20 cellular contexts compared by ENCODE assay signal in genomic region chr2:10089565-10090183, GRCh38. TPM values are rescaled to one million over a fixed set of nuclear protein-coding genes. Genes with fewer than 3 reads are reported as not detected.
DNase-seq lines count a peak whose midpoint lies in the region; ATAC-seq, FAIRE-seq and TF ChIP-seq lines count a peak whose summit lies in the region.
"Had no signal": no experiment of that assay in that cellular context is flagged by ENCODE, and none has a peak within 500 bp of the region (broad histone marks: within the 10 kb centered on the region; RNA-seq: fewer than 3 reads in every experiment).

No MANE protein-coding gene starts in this region.

- DNase-seq in Calu3 (no peak), GM12878 (ENCODE audit: low read depth, low spot score) (no peak), left cardiac atrium (no peak), immature natural killer cell (no peak)
- DNase-seq in activated naive CD8-positive, alpha-beta T cell treated with anti-CD3 and anti-CD28 coated beads for 36 hours = no peak
- no peak for DNase-seq in activated T-cell treated with anti-CD3 and anti-CD28 coated beads, Interleukin-2, amount 50 U/mL, for 72 hours
- DNase-seq: amniotic stem cell; CD4-positive, alpha-beta T cell; effector memory CD8-positive, alpha-beta T cell; kidney glomerular epithelial cell; NCI-H1048; NCI-H2171; stimulated activated CD4-positive, alpha-beta T cell treated with anti-CD3 and anti-CD28 coated beads, Interleukin-1b, Interleukin-23, amount 100 ng/mL, for 48 hours had no signal

- H3K27ac ChIP-seq in GM12878 (ENCODE audit: control insufficient read depth, insufficient read depth) = no peak overlapping the region
- H3K27ac ChIP-seq: hepatocyte, right atrium auricular region had no signal

- in situ Hi-C loops in GM12878 (cut with MboI) = no loop called here

- intact Hi-C loops in Calu3 (cut with micrococcal nuclease; ENCODE audit: unreplicated experiment) = no loop called here
- intact Hi-C loops in GM12878 (cut with micrococcal nuclease; ENCODE audit: unreplicated experiment) = no loop called here
- intact Hi-C loops in left cardiac atrium (cut with DNase I) = no loop called here

- RAD21 ChIA-PET in GM12878 (lab: Charles Lee; ENCODE audit: unreplicated experiment) = interaction anchor here (1.2 to 5.5 kb wide), 11 partner anchors 12 to 359 kb away, joined by 3 to 216 read pairs (median 12); partner anchors contain the start of genes CYS1 and ODC1

- no peaks in the 10 kb centered on the region for H3K79me2 ChIP-seq in GM12878 (ENCODE audit: control insufficient read depth, insufficient read depth, low read length)
- H3K79me2 ChIP-seq: hepatocyte had no signal

- SMC1A ChIA-PET in GM12878 (lab: Charles Lee; ENCODE audit: uncharacterized antibody, unreplicated experiment) = interaction anchor here (1.2 to 8.9 kb wide), 6 partner anchors 8 to 319 kb away, joined by 3 to 194 read pairs (median 24); partner anchors contain the start of gene CYS1

- H3K27ac Mint-ChIP-seq in Calu3 (ENCODE audit: unreplicated experiment) = peak overlapping the region; percentile 74
- H3K27ac Mint-ChIP-seq in immature natural killer cell = no peak overlapping the region
- no peak overlapping the region for H3K27ac Mint-ChIP-seq in activated naive CD8-positive, alpha-beta T cell treated with anti-CD3 and anti-CD28 coated beads for 36 hours
- H3K27ac Mint-ChIP-seq in activated T-cell treated with anti-CD3 and anti-CD28 coated beads, Interleukin-2, amount 50 U/mL, for 72 hours = no peak overlapping the region
- H3K27ac Mint-ChIP-seq: CD4-positive, alpha-beta T cell; effector memory CD8-positive, alpha-beta T cell; mesothelial cell of epicardium had no signal

- H3K9me3 Mint-ChIP-seq in Calu3 (ENCODE audit: low read depth, unreplicated experiment) (no peaks in the 10 kb centered on the region), immature natural killer cell (peaks cover 0 to 10% (median 2%) of the 10 kb centered on the region in 6 donors)
- H3K9me3 Mint-ChIP-seq in activated naive CD8-positive, alpha-beta T cell treated with anti-CD3 and anti-CD28 coated beads for 36 hours = peaks cover 4% of the 10 kb centered on the region
- H3K9me3 Mint-ChIP-seq in activated T-cell treated with anti-CD3 and anti-CD28 coated beads, Interleukin-2, amount 50 U/mL, for 72 hours = peaks cover 4 to 6% of the 10 kb centered on the region in 2 donors
- H3K9me3 Mint-ChIP-seq: CD4-positive, alpha-beta T cell; central memory CD8-positive, alpha-beta T cell; mesothelial cell of epicardium had no signal

- peak; percentile 38 for ATAC-seq in GM19467 (IDR thresholded peaks at IDR 0.05; ENCODE audit: unreplicated experiment)
- peak; percentile 58 for ATAC-seq in HG03159 (IDR thresholded peaks at IDR 0.05; ENCODE audit: unreplicated experiment)
- ATAC-seq in GM12878 = peak; percentile 28
- ATAC-seq in left cardiac atrium = no peak
- ATAC-seq in activated T-cell treated with anti-CD3 and anti-CD28 coated beads, Interleukin-2, amount 50 U/mL, for 72 hours (replicated peaks in 1 of 2) = no peak
- ATAC-seq: effector memory CD8-positive, alpha-beta T cell had no signal

- no peak overlapping the region for H3K4me3 ChIP-seq in GM12878
- H3K4me3 ChIP-seq: hepatocyte, right atrium auricular region had no signal

- TF ChIP-seq CTCF in Calu3 (IDR thresholded peaks at IDR 0.05; ENCODE audit: unreplicated experiment) (no peak), GM12878 (IDR thresholded peaks at IDR 0.05 in 2 of 3, conservative IDR thresholded peaks at IDR 0.05 in 1 of 3; ENCODE audit: control insufficient read depth in 2 of 3, extremely low read depth in 1 of 3, insufficient read depth in 1 of 3, low read depth in 3 of 3, low read length in 3 of 3) (no peak)

- no peak overlapping the region for H3K9ac ChIP-seq in GM12878 (ENCODE audit: control insufficient read depth, insufficient read depth, low read length)

- H3K9me3 ChIP-seq in GM12878 (replicated peaks; ENCODE audit: control insufficient read depth, insufficient read depth, low read length) = peaks cover 3% of the 10 kb centered on the region; the same call in 1 of the 3 replicates
- H3K9me3 ChIP-seq: right atrium auricular region had no signal

- CTCF ChIA-PET in Calu3 (lab: Charles Lee) (interaction anchor here (1.0 to 1.5 kb wide), 2 partner anchors 10 to 17 kb away, joined by 3 to 9 read pairs; no protein-coding TSS in a partner anchor), GM12878 (lab: Yijun Ruan, JAX) (interaction anchor here (0.6 to 31.8 kb wide), 8 partner anchors 7 to 321 kb away, joined by 3 to 983 read pairs (median 6); partner anchors contain the start of gene CYS1)

- POLR2A ChIA-PET in GM12878 (lab: Charles Lee) = interaction anchor here (0.6 to 4.2 kb wide), 6 partner anchors 9 to 304 kb away, joined by 3 to 73 read pairs (median 4); partner anchors contain the start of gene CYS1

- H3K4me1 ChIP-seq in GM12878 (ENCODE audit: control insufficient read depth, insufficient read depth, low read length) = peaks cover 18% of the 10 kb centered on the region

- WGBS in GM12878 (ENCODE audit: insufficient coverage, insufficient replicate concordance, low lambda C conversion rate, missing lambda C conversion rate) = under 1% methylated on average over 5 of the region's 5 CpGs

- H3K27me3 ChIP-seq in GM12878 (replicated peaks in 1 of 2; ENCODE audit: control insufficient read depth in 2 of 2, insufficient read depth in 2 of 2, low read length in 1 of 2) = no peaks in the 10 kb centered on the region
- H3K27me3 ChIP-seq: hepatocyte had no signal

- H3K36me3 ChIP-seq in GM12878 (ENCODE audit: control insufficient read depth in 2 of 2, insufficient read depth in 2 of 2, low read length in 1 of 2) = no peaks in the 10 kb centered on the region
- H3K36me3 ChIP-seq: right atrium auricular region had no signal

- no peak overlapping the region for H3K4me2 ChIP-seq in GM12878 (ENCODE audit: control insufficient read depth, insufficient read depth)
- H3K4me2 ChIP-seq: hepatocyte had no signal

- no peak for TF ChIP-seq POLR2A in GM12878 (IDR thresholded peaks at IDR 0.05; ENCODE audit: low read depth, low read length)

- peak in 1 of 2 experiments; percentile 23; a peak in 1 of 4 replicates for TF ChIP-seq EP300 in GM12878 (IDR thresholded peaks at IDR 0.05; ENCODE audit: borderline replicate concordance in 1 of 2, control insufficient read depth in 1 of 2, low read depth in 2 of 2, low read length in 2 of 2)

- no peak for TF ChIP-seq RAD21 in GM12878 (IDR thresholded peaks at IDR 0.05; ENCODE audit: insufficient read depth, low read depth, low read length)

- peaks cover 4% of the 10 kb centered on the region for H3K27me3 Mint-ChIP-seq in Calu3 (ENCODE audit: unreplicated experiment)
- H3K27me3 Mint-ChIP-seq in immature natural killer cell (ENCODE audit: low read depth in 3 of 3) = peaks cover 1 to 15% (median 9%) of the 10 kb centered on the region in 3 donors
- H3K27me3 Mint-ChIP-seq in activated naive CD8-positive, alpha-beta T cell treated with anti-CD3 and anti-CD28 coated beads for 36 hours = peaks cover 80% of the 10 kb centered on the region
- H3K27me3 Mint-ChIP-seq in activated T-cell treated with anti-CD3 and anti-CD28 coated beads, Interleukin-2, amount 50 U/mL, for 72 hours (ENCODE audit: low read depth) = peaks cover 85% of the 10 kb centered on the region

- H3K4me1 Mint-ChIP-seq in Calu3 (ENCODE audit: low read depth, unreplicated experiment) (peaks cover 52% of the 10 kb centered on the region), immature natural killer cell (peaks cover 6 to 11% of the 10 kb centered on the region in 2 donors)
- peaks cover 2% of the 10 kb centered on the region for H3K4me1 Mint-ChIP-seq in activated naive CD8-positive, alpha-beta T cell treated with anti-CD3 and anti-CD28 coated beads for 36 hours
- peaks cover 15% of the 10 kb centered on the region for H3K4me1 Mint-ChIP-seq in activated T-cell treated with anti-CD3 and anti-CD28 coated beads, Interleukin-2, amount 50 U/mL, for 72 hours (ENCODE audit: low read depth)
- H3K4me1 Mint-ChIP-seq: mesothelial cell of epicardium had no signal

- no peaks in the 10 kb centered on the region for H4K20me1 ChIP-seq in GM12878 (ENCODE audit: control insufficient read depth, insufficient read depth)

- peak; percentile 18 for FAIRE-seq in GM12878 (lab: Jason Lieb, UNC)

- no TSS peak for BruUV-seq in Calu3 (replicated peaks; lab: Mats Ljungman, UMichigan)
- no TSS peak for BruUV-seq in GM12878 (replicated peaks; lab: Mats Ljungman, UMichigan)

- H3K4me3 Mint-ChIP-seq in Calu3 (ENCODE audit: low read depth, unreplicated experiment) (peak overlapping the region; percentile 24), immature natural killer cell (no peak overlapping the region)
- H3K4me3 Mint-ChIP-seq in activated naive CD8-positive, alpha-beta T cell treated with anti-CD3 and anti-CD28 coated beads for 36 hours = no peak overlapping the region
- no peak overlapping the region for H3K4me3 Mint-ChIP-seq in activated T-cell treated with anti-CD3 and anti-CD28 coated beads, Interleukin-2, amount 50 U/mL, for 72 hours
- H3K4me3 Mint-ChIP-seq: CD4-positive, alpha-beta T cell; central memory CD8-positive, alpha-beta T cell; effector memory CD8-positive, alpha-beta T cell; mesothelial cell of epicardium had no signal

- H3K36me3 Mint-ChIP-seq in Calu3 (ENCODE audit: insufficient read depth, unreplicated experiment) = no peaks in the 10 kb centered on the region
- H3K36me3 Mint-ChIP-seq in immature natural killer cell = peaks cover 0 to 3% (median 0%) of the 10 kb centered on the region in 3 donors
- no peaks in the 10 kb centered on the region for H3K36me3 Mint-ChIP-seq in activated naive CD8-positive, alpha-beta T cell treated with anti-CD3 and anti-CD28 coated beads for 36 hours
- H3K36me3 Mint-ChIP-seq in activated T-cell treated with anti-CD3 and anti-CD28 coated beads, Interleukin-2, amount 50 U/mL, for 72 hours (ENCODE audit: insufficient read depth in 2 of 2) = peaks cover 10 to 14% of the 10 kb centered on the region in 2 donors
- H3K36me3 Mint-ChIP-seq: IgD-negative memory B cell, mesothelial cell of epicardium had no signal

- H2AFZ ChIP-seq in GM12878 (ENCODE audit: control insufficient read depth, low read depth, low read length) = no peak overlapping the region
- H2AFZ ChIP-seq: hepatocyte had no signal

RNA-seq across cellular contexts. Expression of gene CYS1, which starts 9.5 kb away (rescaled TPM):
- total RNA-seq in Calu3 (2022) (4.8 and 10.0 TPM in 2 replicates), GM12878 (2014; rRNA removed) (5.8 and 7.5 TPM in 2 replicates), GM12878 (2014; rRNA removed; fragmentation: Illumina TruSeq; extraction: Trizol) (2.8 and 3.0 TPM in 2 replicates), GM12878 (2021) (5.8 and 6.4 TPM in 2 replicates), left cardiac atrium (1 to 10 TPM; 3.5 to 4.1 TPM)
- 2.1 and 2.7 TPM in 2 replicates for total RNA-seq in GM12878 (2013; cell fraction: nucleolus; rRNA removed)
- 1.5 TPM for polyA plus RNA-seq in GM12878 (2011; ENCODE audit: low read depth)
- polyA plus RNA-seq in GM12878 (2011; rRNA removed) (2.7 and 4.2 TPM in 2 replicates), GM12878 (2014; fragmentation: Illumina TruSeq; extraction: Trizol) (0.76 and 2.1 TPM in 2 replicates), GM12878 (2014; fragmentation: Nextera tagmentation; extraction: Ambion mirVana) (under 1 TPM; 0.35 to 0.90 TPM), GM12878 (2014; rRNA removed) (4.8 and 5.1 TPM in 2 replicates), GM12878 (2016; fragmentation: Nextera tagmentation; extraction: Ambion mirVana) (1 to 10 TPM in 1 of 2 experiments, under 1 TPM in 1; 0.96 to 1.3 TPM), immature natural killer cell (not detected)
- 5.6 and 9.3 TPM in 2 replicates for polyA plus RNA-seq in GM12878 (2011; cell fraction: cytosol; rRNA removed)
- polyA plus RNA-seq in GM12878 (2011; cell fraction: nucleus; rRNA removed) = 4.6 and 5.1 TPM in 2 replicates
- polyA plus RNA-seq in GM12878 (2012) = 3.4 and 5.3 TPM in 2 replicates
- polyA minus RNA-seq in GM12878 (2011; rRNA and poly(A)+ RNA removed) = 1.5 and 6.0 TPM in 2 replicates
- 2.1 and 3.9 TPM in 2 replicates for polyA minus RNA-seq in GM12878 (2011; cell fraction: cytosol; rRNA and poly(A)+ RNA removed)
- polyA minus RNA-seq in GM12878 (2011; cell fraction: nucleus; rRNA and poly(A)+ RNA removed) = 1.5 and 2.4 TPM in 2 replicates
- total RNA-seq in activated naive CD8-positive, alpha-beta T cell treated with anti-CD3 and anti-CD28 coated beads for 36 hours = not detected
- under 1 TPM; 0.46 to 0.81 TPM for total RNA-seq in activated T-cell treated with anti-CD3 and anti-CD28 coated beads, Interleukin-2, amount 50 U/mL, for 72 hours
- total RNA-seq: CD4-positive, alpha-beta T cell had no signal
- polyA plus RNA-seq: IgD-negative memory B cell had no signal

RNA-seq across cellular contexts. Expression of gene RRM2, which starts 32.9 kb away (rescaled TPM):
- total RNA-seq in Calu3 (2022) (154 and 168 TPM in 2 replicates), GM12878 (2014; rRNA removed) (146 and 155 TPM in 2 replicates), GM12878 (2014; rRNA removed; fragmentation: Illumina TruSeq; extraction: Trizol) (122 and 130 TPM in 2 replicates), GM12878 (2021) (231 and 270 TPM in 2 replicates), left cardiac atrium (1 to 10 TPM; 1.0 to 6.1 TPM)
- total RNA-seq in GM12878 (2013; cell fraction: nucleolus; rRNA removed) = 77.7 and 79.7 TPM in 2 replicates
- 84.7 TPM for polyA plus RNA-seq in GM12878 (2011; ENCODE audit: low read depth)
- polyA plus RNA-seq in GM12878 (2011; rRNA removed) (107 and 115 TPM in 2 replicates), GM12878 (2014; fragmentation: Illumina TruSeq; extraction: Trizol) (163 and 186 TPM in 2 replicates), GM12878 (2014; fragmentation: Nextera tagmentation; extraction: Ambion mirVana) (10 to 100 TPM; 54.4 to 64.5 TPM), GM12878 (2014; rRNA removed) (196 and 232 TPM in 2 replicates), GM12878 (2016; fragmentation: Nextera tagmentation; extraction: Ambion mirVana) (100 to 1,000 TPM; 768 to 771 TPM), immature natural killer cell (10 to 100 TPM in 1 of 3 donors, 1 to 10 TPM in 2; 4.9 to 11.3 (median 9.8) TPM)
- polyA plus RNA-seq in GM12878 (2011; cell fraction: cytosol; rRNA removed) = 65.3 and 137 TPM in 2 replicates
- polyA plus RNA-seq in GM12878 (2011; cell fraction: nucleus; rRNA removed) = 94.8 and 222 TPM in 2 replicates
- 116 and 143 TPM in 2 replicates for polyA plus RNA-seq in GM12878 (2012)
- polyA minus RNA-seq in GM12878 (2011; rRNA and poly(A)+ RNA removed) = 92.5 and 95.8 TPM in 2 replicates
- 91.1 and 93.3 TPM in 2 replicates for polyA minus RNA-seq in GM12878 (2011; cell fraction: cytosol; rRNA and poly(A)+ RNA removed)
- 97.6 and 221 TPM in 2 replicates for polyA minus RNA-seq in GM12878 (2011; cell fraction: nucleus; rRNA and poly(A)+ RNA removed)
- total RNA-seq in activated naive CD8-positive, alpha-beta T cell treated with anti-CD3 and anti-CD28 coated beads for 36 hours = 100 to 1,000 TPM; 414 to 424 TPM
- total RNA-seq in activated T-cell treated with anti-CD3 and anti-CD28 coated beads, Interleukin-2, amount 50 U/mL, for 72 hours = 100 to 1,000 TPM; 222 to 233 TPM

RNA-seq across cellular contexts. Expression of gene KLF11, which starts 46.3 kb away (rescaled TPM):
- total RNA-seq in Calu3 (2022) = 6.9 and 10.5 TPM in 2 replicates
- total RNA-seq in GM12878 (2013; cell fraction: nucleolus; rRNA removed) = 0.83 and 0.94 TPM in 2 replicates
- 0.23 and 0.27 TPM in 2 replicates for total RNA-seq in GM12878 (2014; rRNA removed)
- 0.13 and 0.18 TPM in 2 replicates for total RNA-seq in GM12878 (2014; rRNA removed; fragmentation: Illumina TruSeq; extraction: Trizol)
- 0.18 and 0.19 TPM in 2 replicates for total RNA-seq in GM12878 (2021)
- polyA plus RNA-seq in GM12878 (2011; ENCODE audit: low read depth) = 0.67 TPM
- 0.53 and 0.54 TPM in 2 replicates for polyA plus RNA-seq in GM12878 (2011; rRNA removed)
- polyA plus RNA-seq in GM12878 (2011; cell fraction: cytosol; rRNA removed) = 0.40 and 0.74 TPM in 2 replicates
- 0.18 and 0.27 TPM in 2 replicates for polyA plus RNA-seq in GM12878 (2011; cell fraction: nucleus; rRNA removed)
- polyA plus RNA-seq in GM12878 (2012) = 0.76 and 1.3 TPM in 2 replicates
- polyA plus RNA-seq in GM12878 (2014; fragmentation: Illumina TruSeq; extraction: Trizol) = 0.21 and 0.22 TPM in 2 replicates
- under 1 TPM; 0.03 to 0.11 TPM for polyA plus RNA-seq in GM12878 (2014; fragmentation: Nextera tagmentation; extraction: Ambion mirVana)
- 0.13 and 0.14 TPM in 2 replicates for polyA plus RNA-seq in GM12878 (2014; rRNA removed)
- under 1 TPM in 1 of 2 experiments, not detected in 1; 0.04 TPM for polyA plus RNA-seq in GM12878 (2016; fragmentation: Nextera tagmentation; extraction: Ambion mirVana)
- polyA minus RNA-seq in GM12878 (2011; rRNA and poly(A)+ RNA removed) = 0.46 and 1.4 TPM in 2 replicates
- 0.53 and 0.83 TPM in 2 replicates for polyA minus RNA-seq in GM12878 (2011; cell fraction: cytosol; rRNA and poly(A)+ RNA removed)
- 0.12 and 0.48 TPM in 2 replicates for polyA minus RNA-seq in GM12878 (2011; cell fraction: nucleus; rRNA and poly(A)+ RNA removed)
- 10 to 100 TPM; 21.7 to 32.0 TPM for total RNA-seq in left cardiac atrium
- polyA plus RNA-seq in immature natural killer cell = 10 to 100 TPM; 10.5 to 18.8 (median 11.7) TPM
- 1 to 10 TPM; 3.7 to 3.9 TPM for total RNA-seq in activated naive CD8-positive, alpha-beta T cell treated with anti-CD3 and anti-CD28 coated beads for 36 hours
- total RNA-seq in activated T-cell treated with anti-CD3 and anti-CD28 coated beads, Interleukin-2, amount 50 U/mL, for 72 hours = 10 to 100 TPM in 1 of 2 donors, 1 to 10 TPM in 1; 5.9 to 11.0 TPM

Comparison
In these comparisons a context has a peak if more than half of its experiments do, and no peak if none do; other contexts are left out.
1. ATAC-seq: peak in GM19467 (single experiment), HG03159 (single experiment) and GM12878 (single experiment); none in left cardiac atrium (0 of 2) and activated T-cell treated with anti-CD3 and anti-CD28 coated beads, Interleukin-2, amount 50 U/mL, for 72 hours (0 of 2).
2. RNA of gene RRM2, which starts 32.9 kb away (total RNA-seq): 414 to 424 TPM in activated naive CD8-positive, alpha-beta T cell treated with anti-CD3 and anti-CD28 coated beads for 36 hours, 222 to 233 TPM in activated T-cell treated with anti-CD3 and anti-CD28 coated beads, Interleukin-2, amount 50 U/mL, for 72 hours, 77.7 to 270 TPM in GM12878 and 154 to 168 TPM in Calu3; 1.0 to 6.1 TPM in left cardiac atrium; every median in the first group is over 10 times any median in the second.